In genomic region chr13:78239681-78240080, GRCh38 we compare ENCODE assay signal across 26 cellular contexts.
DNase-seq lines count a peak whose midpoint lies in the region; ATAC-seq and TF ChIP-seq lines count a peak whose summit lies in the region.
"Had no signal": no experiment of that assay in that cellular context is flagged by ENCODE, and none has a peak within 500 bp of the region (broad histone marks: within the 10 kb centered on the region; RNA-seq: fewer than 3 reads in every experiment).

No MANE protein-coding gene starts in this region.

- H3K27ac ChIP-seq in esophagus muscularis mucosa (replicated peaks in 1 of 4): no peak overlapping the region
- H3K27ac ChIP-seq: epithelial cell of prostate, parathyroid adenoma, sigmoid colon, thyroid gland had no signal

- H3K9me3 ChIP-seq in esophagus muscularis mucosa: no peaks in the 10 kb centered on the region
- H3K9me3 ChIP-seq: sigmoid colon, thyroid gland had no signal

- intact Hi-C loops in esophagus muscularis mucosa (cut with DNase I): no loop called here

- no peaks in the 10 kb centered on the region for H3K4me1 ChIP-seq in esophagus muscularis mucosa
- H3K4me1 ChIP-seq: parathyroid adenoma, sigmoid colon, thyroid gland had no signal

- no peak overlapping the region for H3K4me3 ChIP-seq in esophagus muscularis mucosa
- H3K4me3 ChIP-seq: sigmoid colon, thyroid gland had no signal

- no peak for TF ChIP-seq POLR2A in esophagus muscularis mucosa (IDR thresholded peaks at IDR 0.05; ENCODE audit: low read depth)

- WGBS in esophagus muscularis mucosa: 64% methylated on average over 2 of the region's 2 CpGs

- H3K27me3 ChIP-seq in esophagus muscularis mucosa: no peaks in the 10 kb centered on the region
- H3K27me3 ChIP-seq: sigmoid colon, thyroid gland had no signal

- no peak for TF ChIP-seq EP300 in esophagus muscularis mucosa (IDR thresholded peaks at IDR 0.05)

- no peak for TF ChIP-seq CTCF in esophagus muscularis mucosa (IDR thresholded peaks at IDR 0.05)

- peak; percentile 22 for DNase-seq in COLO829 (ENCODE audit: low spot score)
- peak; percentile 42 to 47 for DNase-seq in Kasumi-1 (lab: John Stamatoyannopoulos, UW)
- peak; percentile 19 for DNase-seq in SKM-1 treated with dmso at 0.1 percent for 144 hours (lab: John Stamatoyannopoulos, UW; ENCODE audit: unreplicated experiment)
- peak; percentile 55 for DNase-seq in islet precursor cell
- DNase-seq in esophagus muscularis mucosa (ENCODE audit: extremely low spot score): no peak
- no peak for DNase-seq in NAMALWA (ENCODE audit: low spot score)
- DNase-seq in activated CD4-positive, alpha-beta T cell treated with anti-CD3 and anti-CD28 coated beads for 4 hours: no peak
- DNase-seq: activated CD4-positive, CD25-positive, alpha-beta regulatory T cell; activated CD8-positive, alpha-beta T cell treated with anti-CD3 and anti-CD28 coated beads, Interleukin-2, amount 10 ng/mL, durations not matched to agents 7 days and 5 days; activated naive CD4-positive, alpha-beta T cell; activated T-cell treated with anti-CD3 and anti-CD28 coated beads, Interleukin-2, amount 50 U/mL, for 1 hour; amniotic stem cell; CD4-positive, CD25-positive, alpha-beta regulatory T cell; dermis blood vessel endothelial cell; foreskin fibroblast; hippocampal formation; NCI-H1436; NCI-H2171 treated with DMSO at 0.1 percent for 48 hours; NCI-H748 treated with DMSO at 0.1 percent for 48 hours; sigmoid colon; thyroid gland had no signal

- no peaks in the 10 kb centered on the region for H3K36me3 ChIP-seq in esophagus muscularis mucosa
- H3K36me3 ChIP-seq: sigmoid colon, thyroid gland had no signal

- ATAC-seq in HG02678 (IDR thresholded peaks at IDR 0.05; ENCODE audit: unreplicated experiment): no peak
- ATAC-seq: activated CD8-positive, alpha-beta T cell treated with anti-CD3 and anti-CD28 coated beads, Interleukin-2, amount 10 ng/mL, durations not matched to agents 7 days and 5 days; Panc1; stimulated activated effector memory CD8-positive, alpha-beta T cell treated with anti-CD3 and anti-CD28 coated beads, Interleukin-12 subunit alpha, Interleukin-12 subunit beta, amount 100 ng/mL, for 72 hours had no signal

Comparison
In these comparisons a context has a peak if more than half of its experiments do, and no peak if none do; other contexts are left out.
1. DNase-seq: peak in COLO829 (single experiment), Kasumi-1 (2 of 2), SKM-1 treated with dmso at 0.1 percent for 144 hours (single experiment) and islet precursor cell (single experiment); none in esophagus muscularis mucosa (single experiment), NAMALWA (single experiment) and activated CD4-positive, alpha-beta T cell treated with anti-CD3 and anti-CD28 coated beads for 4 hours (0 of 2).